32 cellular contexts compared by ENCODE assay signal in the genomic region with DNA sequence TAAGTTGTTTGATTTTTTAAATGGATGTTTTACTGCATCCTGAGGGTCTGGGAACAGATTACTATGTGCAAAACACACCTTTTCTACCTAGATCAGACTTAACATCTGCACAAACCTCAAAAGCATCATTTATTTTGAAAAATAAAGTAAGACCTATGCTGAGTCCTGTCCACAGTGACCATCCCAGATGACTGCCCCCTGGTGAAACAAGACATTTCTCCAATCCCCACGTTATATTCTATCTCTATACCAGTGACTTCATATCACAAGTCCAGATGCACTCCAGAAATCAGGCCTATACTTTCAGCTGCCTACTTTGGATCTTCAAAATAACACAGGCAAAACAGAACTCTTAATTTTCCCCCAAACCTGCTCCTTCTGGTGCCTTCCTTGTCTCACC.
"Had no signal": no experiment of that assay in that cellular context is flagged by ENCODE, and none has a peak within 500 bp of the region (broad histone marks: within the 10 kb centered on the region; RNA-seq: fewer than 3 reads in every experiment).

No MANE protein-coding gene starts in this region.

- H3K9me3 ChIP-seq: MG63, SJSA1 had no signal

- DNase-seq: activated B cell treated with CpG ODN at 0.5 μM for 24 hours; activated CD4-positive, alpha-beta T cell treated with anti-CD3 and anti-CD28 coated beads for 1 hour; activated CD4-positive, alpha-beta T cell treated with anti-CD3 and anti-CD28 coated beads, Interleukin-2, amount 10 ng/mL, durations not matched to agents 24 days and 14 days; activated CD4-positive, alpha-beta T cell treated with anti-CD3 and anti-CD28 coated beads, Interleukin-2, amount 50 U/mL, for 48 hours; activated CD8-positive, alpha-beta memory T cell treated with anti-CD3 and anti-CD28 coated beads, Interleukin-2, amount 10 ng/mL, durations not matched to agents 7 days and 5 days; activated effector memory CD4-positive, alpha-beta T cell treated with anti-CD3 and anti-CD28 coated beads, Interleukin-2, amount 50 U/mL, for 16 hours; activated naive CD4-positive, alpha-beta T cell treated with Interleukin-2 at 50 U/mL for 16 hours; activated naive CD8-positive, alpha-beta T cell treated with anti-CD3 and anti-CD28 coated beads, Interleukin-2, amount 50 U/mL, for 24 hours; activated T-cell treated with anti-CD3 and anti-CD28 coated beads, Interleukin-2, amount 50 U/mL, for 24 hours; amniotic stem cell; MG63; MV-4-11; NCI-H1092 treated with DMSO at 0.1 percent for 48 hours; NCI-H1417 treated with DMSO at 0.1 percent for 48 hours; NCI-H1694; NCI-H2029; NCI-H2107; NCI-H2171 treated with DMSO at 0.1 percent for 48 hours; NCI-H226; NCI-H526 treated with DMSO at 0.1 percent for 48 hours; NCI-H82; SHP77; SW 1271; T-helper 9 cell had no signal

- H3K4me3 ChIP-seq: MG63, SJSA1 had no signal

- H3K36me3 Mint-ChIP-seq: activated CD8-positive, alpha-beta memory T cell treated with anti-CD3 and anti-CD28 coated beads, Interleukin-2, amount 10 ng/mL, durations not matched to agents 7 days and 5 days; activated naive CD4-positive, alpha-beta T cell treated with anti-CD3 and anti-CD28 coated beads, Interleukin-2, amount 50 U/mL, for 72 hours; brain had no signal

- H3K27ac Mint-ChIP-seq: activated B cell treated with CpG ODN at 0.5 μM for 24 hours; activated CD4-positive, alpha-beta T cell treated with anti-CD3 and anti-CD28 coated beads, Interleukin-2, amount 10 ng/mL, durations not matched to agents 24 days and 14 days; activated CD8-positive, alpha-beta memory T cell treated with anti-CD3 and anti-CD28 coated beads, Interleukin-2, amount 10 ng/mL, durations not matched to agents 7 days and 5 days; activated naive CD4-positive, alpha-beta T cell treated with anti-CD3 and anti-CD28 coated beads, Interleukin-2, amount 50 U/mL, for 72 hours; activated naive CD8-positive, alpha-beta T cell treated with anti-CD3 and anti-CD28 coated beads, Interleukin-2, amount 50 U/mL, for 24 hours; activated T-cell treated with anti-CD3 and anti-CD28 coated beads, Interleukin-2, amount 50 U/mL, for 24 hours; activated T-helper 1 cell treated with anti-CD3 and anti-CD28 coated beads, Interleukin-12 subunit alpha, Interleukin-12 subunit beta, Interleukin-2, Interleukin-4 antibody, amounts not matched to agents 30 ng/mL and 10 ng/mL and 1 ng/mL, durations not matched to agents 14 hours and 24 hours and 36 hours; brain; T-helper 1 cell treated with Interleukin-12 subunit alpha and Interleukin-12 subunit beta and Interleukin-4 antibody, amounts not matched to agents 30 μg/mL and 1 μg/mL, for 36 hours had no signal

- H3K36me3 ChIP-seq: MG63, SJSA1 had no signal

- H3K4me1 Mint-ChIP-seq: activated B cell treated with CpG ODN at 0.5 μM for 24 hours; activated CD4-positive, alpha-beta T cell treated with anti-CD3 and anti-CD28 coated beads, Interleukin-2, amount 10 ng/mL, durations not matched to agents 24 days and 14 days; activated CD8-positive, alpha-beta memory T cell treated with anti-CD3 and anti-CD28 coated beads, Interleukin-2, amount 10 ng/mL, durations not matched to agents 7 days and 5 days; activated naive CD8-positive, alpha-beta T cell treated with anti-CD3 and anti-CD28 coated beads, Interleukin-2, amount 50 U/mL, for 24 hours; central memory CD8-positive, alpha-beta T cell had no signal

- H3K4me1 ChIP-seq: SJSA1 had no signal

- H3K27me3 ChIP-seq: MG63, SJSA1 had no signal

- ATAC-seq: activated CD8-positive, alpha-beta memory T cell treated with anti-CD3 and anti-CD28 coated beads, Interleukin-2, amount 10 ng/mL, durations not matched to agents 7 days and 5 days; activated naive CD4-positive, alpha-beta T cell treated with anti-CD3 and anti-CD28 coated beads, Interleukin-2, amount 50 U/mL, for 72 hours; activated naive CD8-positive, alpha-beta T cell treated with anti-CD3 and anti-CD28 coated beads, Interleukin-2, amount 50 U/mL, for 24 hours; SK-N-SH treated with all-trans-retinoic acid at 6 μM for 48 hours had no signal

- H3K9ac ChIP-seq: KMS-11 had no signal

- H3K27me3 Mint-ChIP-seq: brain had no signal

- H3K27ac ChIP-seq: KMS-11, SJSA1 had no signal

- H3K4me3 Mint-ChIP-seq: activated B cell treated with CpG ODN at 0.5 μM for 24 hours; activated CD4-positive, alpha-beta T cell treated with anti-CD3 and anti-CD28 coated beads, Interleukin-2, amount 10 ng/mL, durations not matched to agents 24 days and 14 days; activated CD8-positive, alpha-beta memory T cell treated with anti-CD3 and anti-CD28 coated beads, Interleukin-2, amount 10 ng/mL, durations not matched to agents 7 days and 5 days; activated naive CD8-positive, alpha-beta T cell treated with anti-CD3 and anti-CD28 coated beads, Interleukin-2, amount 50 U/mL, for 24 hours; activated T-cell treated with anti-CD3 and anti-CD28 coated beads, Interleukin-2, amount 50 U/mL, for 24 hours; activated T-helper 1 cell treated with anti-CD3 and anti-CD28 coated beads, Interleukin-12 subunit alpha, Interleukin-12 subunit beta, Interleukin-2, Interleukin-4 antibody, amounts not matched to agents 30 ng/mL and 10 ng/mL and 1 ng/mL, durations not matched to agents 14 hours and 24 hours and 36 hours; brain; central memory CD8-positive, alpha-beta T cell; T-helper 1 cell treated with Interleukin-12 subunit alpha and Interleukin-12 subunit beta and Interleukin-4 antibody, amounts not matched to agents 30 μg/mL and 1 μg/mL, for 36 hours had no signal

- H3K9me3 Mint-ChIP-seq: activated B cell treated with CpG ODN at 0.5 μM for 24 hours; activated naive CD8-positive, alpha-beta T cell treated with anti-CD3 and anti-CD28 coated beads, Interleukin-2, amount 50 U/mL, for 24 hours; activated T-cell treated with anti-CD3 and anti-CD28 coated beads, Interleukin-2, amount 50 U/mL, for 24 hours; activated T-helper 1 cell treated with anti-CD3 and anti-CD28 coated beads, Interleukin-12 subunit alpha, Interleukin-12 subunit beta, Interleukin-2, Interleukin-4 antibody, amounts not matched to agents 30 ng/mL and 10 ng/mL and 1 ng/mL, durations not matched to agents 14 hours and 24 hours and 36 hours; T-helper 1 cell treated with Interleukin-12 subunit alpha and Interleukin-12 subunit beta and Interleukin-4 antibody, amounts not matched to agents 30 μg/mL and 1 μg/mL, for 36 hours had no signal

- H3K4me2 ChIP-seq: KMS-11 had no signal
